Comparison of ENCODE assay signal across 8 cellular contexts in the genomic region with DNA sequence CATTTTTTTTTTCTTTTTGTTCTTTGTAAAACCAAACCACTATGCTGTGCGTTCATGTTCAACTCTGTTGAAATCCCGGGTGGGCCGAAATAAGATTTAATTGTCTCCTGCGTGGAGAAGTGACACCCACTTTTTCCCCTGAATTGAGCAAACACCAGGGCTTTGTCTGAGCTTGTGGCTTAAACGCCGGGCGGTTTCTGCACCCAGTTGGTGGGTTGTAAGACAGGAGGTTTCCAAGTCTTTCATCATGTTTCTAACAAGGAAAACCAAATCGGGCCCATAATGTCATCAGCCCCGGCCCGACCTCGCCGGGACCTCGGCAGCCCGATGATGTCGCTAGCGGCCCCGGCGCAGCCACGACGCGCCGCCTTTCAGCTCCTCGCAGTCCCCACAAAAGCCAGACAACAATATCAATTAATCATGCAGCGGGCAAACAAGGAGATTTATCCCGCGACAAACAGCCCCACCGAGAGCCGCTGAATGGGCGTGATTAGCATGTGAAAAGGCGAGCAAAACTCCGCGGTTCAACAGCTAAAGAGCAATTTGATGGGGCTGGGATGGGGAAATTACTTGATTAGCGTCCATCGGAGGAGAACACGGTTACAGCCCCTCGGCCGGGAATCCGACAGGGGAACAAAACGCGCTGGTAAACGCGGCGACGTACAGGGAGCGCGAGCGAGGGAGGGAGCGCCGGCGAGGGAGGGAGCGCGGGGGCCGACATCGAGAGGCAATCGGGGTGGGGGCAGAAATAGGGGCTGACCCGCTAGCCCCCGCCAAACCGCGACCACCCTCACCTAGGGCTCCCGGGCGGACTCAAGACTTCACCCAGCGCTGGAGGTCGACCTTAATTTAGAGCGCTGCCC.
A peak's percentile ranks its signal among the peaks of the same experiment; 100 is the strongest.
DNase-seq lines count a peak whose midpoint lies in the region; ATAC-seq lines count a peak whose summit lies in the region.

No MANE protein-coding gene starts in this region.

- DNase-seq in NCI-H1436 (lab: John Stamatoyannopoulos, UW), result peak; percentile 70
- DNase-seq in NCI-H1436 treated with DMSO at 0.1 percent for 48 hours (lab: John Stamatoyannopoulos, UW), result no peak
- peak; percentile 91 for DNase-seq in NOMO-1 treated with DMSO at 0.1 percent for 48 hours (lab: John Stamatoyannopoulos, UW; ENCODE audit: unreplicated experiment)
- DNase-seq in central memory CD8-positive, alpha-beta T cell (ENCODE audit: low spot score in 2 of 2), result peak in 1 of 2 donors; percentile 18
- no peak for DNase-seq in KG1 (lab: John Stamatoyannopoulos, UW)

- H3K9me3 ChIP-seq in mucosa of stomach (ENCODE audit: control insufficient read depth, low read length), result no peaks in the 10 kb centered on the region

- H3K9ac ChIP-seq in mucosa of stomach (ENCODE audit: low read length), result peak overlapping the region; percentile 50

- H3K4me1 ChIP-seq in mucosa of stomach (ENCODE audit: control insufficient read depth, insufficient read depth, low read length), result peaks cover 24% of the 10 kb centered on the region

- no peaks in the 10 kb centered on the region for H3K9me3 Mint-ChIP-seq in central memory CD8-positive, alpha-beta T cell

- ATAC-seq in central memory CD8-positive, alpha-beta T cell (replicated peaks; ENCODE audit: extremely low read depth, poor library complexity, severe bottlenecking), result peak; percentile 25
- no peak for ATAC-seq in GM18873 (IDR thresholded peaks at IDR 0.05; ENCODE audit: low FRiP score, unreplicated experiment)
- no peak for ATAC-seq in HG03378 (IDR thresholded peaks at IDR 0.05; ENCODE audit: unreplicated experiment)

- peaks cover 20% of the 10 kb centered on the region for H3K4me1 Mint-ChIP-seq in central memory CD8-positive, alpha-beta T cell

- H3K27ac Mint-ChIP-seq in central memory CD8-positive, alpha-beta T cell (ENCODE audit: low read depth), result peak overlapping the region; percentile 93

- peak overlapping the region; percentile 63 for H3K4me3 ChIP-seq in mucosa of stomach (ENCODE audit: low read length)

- H3K4me3 Mint-ChIP-seq in central memory CD8-positive, alpha-beta T cell, result peak overlapping the region; percentile 94

- peaks cover 97% of the 10 kb centered on the region for H3K27me3 ChIP-seq in mucosa of stomach (ENCODE audit: control insufficient read depth, insufficient read depth, low read length)

- no peaks in the 10 kb centered on the region for H3K36me3 ChIP-seq in mucosa of stomach (ENCODE audit: control insufficient read depth, insufficient read depth, low read length)

- peaks cover 18% of the 10 kb centered on the region for H3K36me3 Mint-ChIP-seq in central memory CD8-positive, alpha-beta T cell (ENCODE audit: insufficient read depth)

- peaks cover 67% of the 10 kb centered on the region for H3K27me3 Mint-ChIP-seq in central memory CD8-positive, alpha-beta T cell

Comparison
In these comparisons a context has a peak if more than half of its experiments do, and no peak if none do; other contexts are left out.
1. DNase-seq: peak in NCI-H1436 (single experiment) and NOMO-1 treated with DMSO at 0.1 percent for 48 hours (single experiment); none in NCI-H1436 treated with DMSO at 0.1 percent for 48 hours (single experiment) and KG1 (single experiment).